21 cellular contexts compared by ENCODE assay signal in genomic region chr12:12019881-12020280, GRCh38. TPM values are rescaled to one million over a fixed set of nuclear protein-coding genes. Genes with fewer than 3 reads are reported as not detected.
"Had no signal": no experiment of that assay in that cellular context is flagged by ENCODE, and none has a peak within 500 bp of the region (broad histone marks: within the 10 kb centered on the region; RNA-seq: fewer than 3 reads in every experiment).

No MANE protein-coding gene starts in this region.

- H3K27ac Mint-ChIP-seq: activated naive CD8-positive, alpha-beta T cell; immature natural killer cell; stimulated activated naive B cell treated with anti-CD40 and anti-IgM and Interleukin-4, amounts not matched to agents 10 μg/mL and 1 μg/mL and 100 μg/mL, for 72 hours had no signal

- ATAC-seq: left colon; lower lobe of right lung; pancreas; stimulated activated naive B cell treated with anti-CD40 and anti-IgM and Interleukin-4, amounts not matched to agents 10 μg/mL and 1 μg/mL and 100 μg/mL, for 72 hours; T-cell had no signal

- H3K36me3 Mint-ChIP-seq: activated naive CD8-positive, alpha-beta T cell; stimulated activated naive B cell treated with anti-CD40 and anti-IgM and Interleukin-4, amounts not matched to agents 10 μg/mL and 1 μg/mL and 100 μg/mL, for 72 hours; T-cell had no signal

- H3K4me3 ChIP-seq: coronary artery, lower lobe of right lung, pancreas, tibial nerve had no signal

- DNase-seq: activated CD4-positive, alpha-beta T cell treated with anti-CD3 and anti-CD28 coated beads, Interleukin-2, amount 50 U/mL, for 48 hours; activated CD4-positive, CD25-positive, alpha-beta regulatory T cell treated with anti-CD3 and anti-CD28 coated beads, Interleukin-2, amount 50 U/mL, for 72 hours; activated gamma-delta T cell treated with Interleukin-2 at 50 U/mL for 16 hours; activated T-cell treated with anti-CD3 and anti-CD28 coated beads, Interleukin-2, amount 50 U/mL, for 48 hours; anterior cingulate cortex; brain microvascular endothelial cell; immature natural killer cell; left colon; lower lobe of right lung; pancreas; SK-N-SH; stimulated activated CD4-positive, alpha-beta T cell treated with anti-CD3 and anti-CD28 coated beads, Interleukin-12 subunit alpha, Interleukin-12 subunit beta, amount 100 ng/mL, for 4 hours; stimulated activated naive B cell treated with anti-CD40 and anti-IgM and Interleukin-4, amounts not matched to agents 10 μg/mL and 1 μg/mL and 100 μg/mL, for 72 hours; substantia nigra; T-cell; T1000 had no signal

- H3K4me3 Mint-ChIP-seq: activated naive CD8-positive, alpha-beta T cell; central memory CD8-positive, alpha-beta T cell; immature natural killer cell; stimulated activated naive B cell treated with anti-CD40 and anti-IgM and Interleukin-4, amounts not matched to agents 10 μg/mL and 1 μg/mL and 100 μg/mL, for 72 hours; T-cell had no signal

- H3K27me3 Mint-ChIP-seq: activated naive CD8-positive, alpha-beta T cell; central memory CD8-positive, alpha-beta T cell; T-cell had no signal

- H3K9me3 Mint-ChIP-seq: central memory CD8-positive, alpha-beta T cell; stimulated activated naive B cell treated with anti-CD40 and anti-IgM and Interleukin-4, amounts not matched to agents 10 μg/mL and 1 μg/mL and 100 μg/mL, for 72 hours; T-cell had no signal

RNA-seq across cellular contexts. Expression of gene BCL2L14, which starts 50.9 kb away (rescaled TPM):
- total RNA-seq: frontal cortex, tibial nerve had no signal
- polyA plus RNA-seq: immature natural killer cell, SK-N-SH had no signal
